1 cellular context compared by ENCODE assay signal in genomic region chr6:30572078-30572605, GRCh38.
TF ChIP-seq lines count a peak whose summit lies in the region.

No MANE protein-coding gene starts in this region.

TF ChIP-seq in endothelial cell of umbilical vein, 7 proteins besides CTCF, POLR2A, EP300 and RAD21:
- no peak for TF ChIP-seq FOS (IDR thresholded peaks at IDR 0.05; ENCODE audit: borderline replicate concordance, insufficient read depth, low read length)
- no peak for TF ChIP-seq GATA2 (IDR thresholded peaks at IDR 0.05; ENCODE audit: insufficient read depth, insufficient read length, low read depth, low read length)
- no peak for TF ChIP-seq EZH2 (IDR thresholded peaks at IDR 0.05; ENCODE audit: borderline replicate concordance, low read depth, low read length, severe bottlenecking)
- no peak for TF ChIP-seq JUN (IDR thresholded peaks at IDR 0.05; ENCODE audit: borderline replicate concordance, insufficient read depth, insufficient read length, low read depth)
- no peak for TF ChIP-seq MYC (IDR thresholded peaks at IDR 0.05; ENCODE audit: low read depth, low read length)
- no peak for TF ChIP-seq POLR2AphosphoS5 (IDR thresholded peaks at IDR 0.05; ENCODE audit: insufficient read depth, low read depth, low read length)
- no peak for TF ChIP-seq MAX (IDR thresholded peaks at IDR 0.05; ENCODE audit: insufficient read depth, insufficient read length)
